In genomic region chr7:90816511-90817142, GRCh38 we compare ENCODE assay signal across 1 cellular context.
A peak's percentile ranks its signal among the peaks of the same experiment; 100 is the strongest.
TF ChIP-seq lines count a peak whose summit lies in the region.

No MANE protein-coding gene starts in this region.

TF ChIP-seq in H1, 55 proteins besides CTCF, POLR2A, EP300 and RAD21 (continued from another document):
- TF ChIP-seq ZNF274 (IDR thresholded peaks at IDR 0.05; ENCODE audit: borderline replicate concordance, extremely low read depth, low read length) = no peak
- peak; percentile 61; the same call in 1 of the 2 replicates for TF ChIP-seq JUND (IDR thresholded peaks at IDR 0.05; ENCODE audit: low read length)
- TF ChIP-seq JUN (IDR thresholded peaks at IDR 0.05; ENCODE audit: low read depth, low read length) = no peak
- TF ChIP-seq CHD2 (IDR thresholded peaks at IDR 0.05; ENCODE audit: low read length) = no peak
